8 cellular contexts compared by ENCODE assay signal in genomic region chr15:25693321-25694237, GRCh38.
DNase-seq lines count a peak whose midpoint lies in the region; ATAC-seq and TF ChIP-seq lines count a peak whose summit lies in the region.

No MANE protein-coding gene starts in this region.

- H3K4me1 ChIP-seq in BLaER1 treated with 17β-estradiol and CSF1 and Interleukin-3, amounts not matched to agents 10 nM and 100 nM = peaks cover 0 to 19% (median 11%) of the 10 kb centered on the region in 10 experiments; a peak in 12 of 20 replicates
- H3K4me1 ChIP-seq in right atrium auricular region = no peaks in the 10 kb centered on the region

- H3K4me3 Mint-ChIP-seq in activated T-cell treated with anti-CD3 and anti-CD28 coated beads, Interleukin-2, amount 50 U/mL, for 24 hours = no peak overlapping the region

- no peaks in the 10 kb centered on the region for H3K9me3 Mint-ChIP-seq in activated T-cell treated with anti-CD3 and anti-CD28 coated beads, Interleukin-2, amount 50 U/mL, for 24 hours

- no peaks in the 10 kb centered on the region for H3K27me3 Mint-ChIP-seq in activated T-cell treated with anti-CD3 and anti-CD28 coated beads, Interleukin-2, amount 50 U/mL, for 24 hours

- H4K20me1 ChIP-seq in BLaER1 treated with 17β-estradiol and CSF1 and Interleukin-3, amounts not matched to agents 10 nM and 100 nM = peaks cover 0 to 7% (median 0%) of the 10 kb centered on the region in 11 experiments; a peak in 3 of 22 replicates

- no peak overlapping the region for H3K27ac ChIP-seq in BLaER1 treated with 17β-estradiol and CSF1 and Interleukin-3, amounts not matched to agents 10 nM and 100 nM
- H3K27ac ChIP-seq in right atrium auricular region = no peak overlapping the region

- no peaks in the 10 kb centered on the region for H3K9me3 ChIP-seq in BLaER1 treated with 17β-estradiol and CSF1 and Interleukin-3, amounts not matched to agents 10 nM and 100 nM (replicated peaks in 1 of 11)
- H3K9me3 ChIP-seq in right atrium auricular region = no peaks in the 10 kb centered on the region

- peaks cover 0 to 28% (median 4%) of the 10 kb centered on the region in 11 experiments; a peak in 7 of 22 replicates for H3K36me3 ChIP-seq in BLaER1 treated with 17β-estradiol and CSF1 and Interleukin-3, amounts not matched to agents 10 nM and 100 nM
- H3K36me3 ChIP-seq in right atrium auricular region = no peaks in the 10 kb centered on the region

- ATAC-seq in GM19328 (IDR thresholded peaks at IDR 0.05; ENCODE audit: unreplicated experiment) (no peak), HG03280 (IDR thresholded peaks at IDR 0.05; ENCODE audit: unreplicated experiment) (no peak), GM21825 (IDR thresholded peaks at IDR 0.05; ENCODE audit: unreplicated experiment) (no peak)

- peak; percentile 62 to 70 for TF ChIP-seq CTCF in right atrium auricular region (IDR thresholded peaks at IDR 0.05)

- peaks cover 95% of the 10 kb centered on the region for H3K36me3 Mint-ChIP-seq in activated T-cell treated with anti-CD3 and anti-CD28 coated beads, Interleukin-2, amount 50 U/mL, for 24 hours (ENCODE audit: low read depth)

- no peak overlapping the region for H3K4me3 ChIP-seq in BLaER1 treated with 17β-estradiol and CSF1 and Interleukin-3, amounts not matched to agents 10 nM and 100 nM
- H3K4me3 ChIP-seq in right atrium auricular region = no peak overlapping the region

- no peaks in the 10 kb centered on the region for H3K27me3 ChIP-seq in BLaER1 treated with 17β-estradiol and CSF1 and Interleukin-3, amounts not matched to agents 10 nM and 100 nM
- no peaks in the 10 kb centered on the region for H3K27me3 ChIP-seq in right atrium auricular region

- H3K9ac ChIP-seq in BLaER1 treated with 17β-estradiol and CSF1 and Interleukin-3, amounts not matched to agents 10 nM and 100 nM = no peak overlapping the region

- H3K27ac Mint-ChIP-seq in activated T-cell treated with anti-CD3 and anti-CD28 coated beads, Interleukin-2, amount 50 U/mL, for 24 hours = peak overlapping the region; percentile 47

- DNase-seq in HT-29 (ENCODE audit: low spot score) (peak; percentile 56), right atrium auricular region (ENCODE audit: low spot score) (no peak)
- peak; percentile 56 for DNase-seq in activated T-cell treated with anti-CD3 and anti-CD28 coated beads, Interleukin-2, amount 50 U/mL, for 24 hours
- DNase-seq in stimulated activated CD4-positive, alpha-beta T cell treated with anti-CD3 and anti-CD28 coated beads, Interleukin-4, amount 100 ng/mL, for 1 hour = peak; percentile 44

- no peaks in the 10 kb centered on the region for H3K4me1 Mint-ChIP-seq in activated T-cell treated with anti-CD3 and anti-CD28 coated beads, Interleukin-2, amount 50 U/mL, for 24 hours (ENCODE audit: low read depth)

- peak overlapping the region in 7 of 11 experiments; percentile 32 to 55 (median 44); a peak in 12 of 22 replicates for H3K4me2 ChIP-seq in BLaER1 treated with 17β-estradiol and CSF1 and Interleukin-3, amounts not matched to agents 10 nM and 100 nM
